ENCODE assay signal across 8 cellular contexts in genomic region chr7:43954524-43955228, GRCh38. TPM values are rescaled to one million over a fixed set of nuclear protein-coding genes. Genes with fewer than 3 reads are reported as not detected.
DNase-seq lines count a peak whose midpoint lies in the region; ATAC-seq, FAIRE-seq and TF ChIP-seq lines count a peak whose summit lies in the region.

No MANE protein-coding gene starts in this region.

- peak; percentile 80 for ATAC-seq in HG03354 (IDR thresholded peaks at IDR 0.05; ENCODE audit: poor library complexity, severe bottlenecking, unreplicated experiment)
- no peak for ATAC-seq in GM18870 (IDR thresholded peaks at IDR 0.05; ENCODE audit: unreplicated experiment)

- DNase-seq in AG09319 (ENCODE audit: extremely low read depth, low read depth) = peak; percentile 8
- peak; percentile 55 for DNase-seq in GM10248 (ENCODE audit: extremely low spot score)
- peak; percentile 49 for DNase-seq in RCC 7860 (ENCODE audit: low spot score)
- peak; percentile 27 for DNase-seq in dedifferentiated amniotic fluid mesenchymal stem cell (ENCODE audit: extremely low spot score)
- DNase-seq in medulla oblongata (ENCODE audit: extremely low spot score) = peak; percentile 70
- no peak for DNase-seq in MG63

- CTCF ChIA-PET in GM10248 (lab: Yijun Ruan, JAX) = interaction anchor here (1.7 kb wide), 1 partner anchor 9 kb away, joined by 5 read pairs; no protein-coding TSS in a partner anchor

- no peak overlapping the region for H3K4me3 ChIP-seq in MG63

- FAIRE-seq in RCC 7860 (lab: Jason Lieb, UNC) = no peak

- TF ChIP-seq CTCF in AG09319 (IDR thresholded peaks at IDR 0.05; ENCODE audit: low read depth, low read length) (peak; percentile 57), GM10248 (IDR thresholded peaks at IDR 0.05; ENCODE audit: control extremely low read depth, extremely low read depth, low read depth, missing control alignments) (peak; percentile 52)

- H3K36me3 ChIP-seq in MG63 = 0 out of 2 replicates have a peak, but pooled peaks cover 4% of the 10 kb centered on the region

- H3K27me3 ChIP-seq in MG63 = no peaks in the 10 kb centered on the region

- POLR2A ChIA-PET in GM10248 (lab: Yijun Ruan, JAX) = no interaction called here

- H3K9me3 ChIP-seq in MG63 = no peaks in the 10 kb centered on the region

RNA-seq across cellular contexts. Expression of gene UBE2D4, which starts 28.4 kb away (rescaled TPM):
- total RNA-seq in MG63 (2014; rRNA removed; shearing (Covaris generic); ENCODE audit: low replicate concordance) = 10.7 and 20.7 TPM in 2 replicates

RNA-seq across cellular contexts. Expression of gene SPDYE1, which starts 43.0 kb away (rescaled TPM):
- total RNA-seq in MG63 (2014; rRNA removed; shearing (Covaris generic); ENCODE audit: low replicate concordance) = not detected in 2 replicates

RNA-seq across cellular contexts. Expression of gene URGCP, which starts 48.3 kb away (rescaled TPM):
- 38.3 and 41.8 TPM in 2 replicates for total RNA-seq in MG63 (2014; rRNA removed; shearing (Covaris generic); ENCODE audit: low replicate concordance)
